In the genomic region with DNA sequence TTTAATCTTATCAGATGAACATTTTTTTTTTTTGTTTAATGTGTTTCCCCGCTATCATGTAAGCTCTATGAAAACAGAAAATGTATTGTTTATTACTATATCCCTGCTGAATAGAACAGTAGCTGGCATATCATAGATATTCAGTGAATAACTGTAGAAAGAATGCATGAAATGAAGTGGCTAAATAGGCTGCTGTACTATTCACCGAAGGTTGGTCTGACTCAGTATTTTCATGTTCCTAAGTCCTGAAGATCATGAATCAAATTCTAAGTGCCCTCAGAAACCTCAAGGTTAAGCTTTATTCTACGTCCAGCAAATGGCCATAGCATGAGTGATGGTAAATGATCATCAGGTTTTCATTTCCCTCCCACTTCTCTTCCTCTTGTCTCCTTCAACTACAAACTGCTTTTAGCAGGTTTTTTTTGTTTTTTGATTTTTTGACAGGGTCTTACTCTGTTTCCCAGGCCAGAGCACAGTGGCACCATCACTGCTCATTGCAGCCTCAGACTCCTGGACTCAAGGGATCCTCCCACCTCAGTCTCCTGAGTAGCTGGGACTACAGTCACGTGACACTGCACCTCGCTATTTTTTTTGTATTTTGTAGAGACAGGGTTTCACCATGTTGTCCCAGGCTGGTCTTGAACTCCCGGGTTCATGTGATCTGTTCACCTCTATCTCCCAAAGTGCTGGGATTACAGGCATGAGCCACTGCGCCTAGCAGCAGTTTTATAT, we compare ENCODE assay signal across 1 cellular context.
TF ChIP-seq lines count a peak whose summit lies in the region.

No MANE protein-coding gene starts in this region.

TF ChIP-seq in GM12878, 131 proteins besides CTCF, POLR2A, EP300 and RAD21 (continued from another document):
- TF ChIP-seq, protein P1, sequence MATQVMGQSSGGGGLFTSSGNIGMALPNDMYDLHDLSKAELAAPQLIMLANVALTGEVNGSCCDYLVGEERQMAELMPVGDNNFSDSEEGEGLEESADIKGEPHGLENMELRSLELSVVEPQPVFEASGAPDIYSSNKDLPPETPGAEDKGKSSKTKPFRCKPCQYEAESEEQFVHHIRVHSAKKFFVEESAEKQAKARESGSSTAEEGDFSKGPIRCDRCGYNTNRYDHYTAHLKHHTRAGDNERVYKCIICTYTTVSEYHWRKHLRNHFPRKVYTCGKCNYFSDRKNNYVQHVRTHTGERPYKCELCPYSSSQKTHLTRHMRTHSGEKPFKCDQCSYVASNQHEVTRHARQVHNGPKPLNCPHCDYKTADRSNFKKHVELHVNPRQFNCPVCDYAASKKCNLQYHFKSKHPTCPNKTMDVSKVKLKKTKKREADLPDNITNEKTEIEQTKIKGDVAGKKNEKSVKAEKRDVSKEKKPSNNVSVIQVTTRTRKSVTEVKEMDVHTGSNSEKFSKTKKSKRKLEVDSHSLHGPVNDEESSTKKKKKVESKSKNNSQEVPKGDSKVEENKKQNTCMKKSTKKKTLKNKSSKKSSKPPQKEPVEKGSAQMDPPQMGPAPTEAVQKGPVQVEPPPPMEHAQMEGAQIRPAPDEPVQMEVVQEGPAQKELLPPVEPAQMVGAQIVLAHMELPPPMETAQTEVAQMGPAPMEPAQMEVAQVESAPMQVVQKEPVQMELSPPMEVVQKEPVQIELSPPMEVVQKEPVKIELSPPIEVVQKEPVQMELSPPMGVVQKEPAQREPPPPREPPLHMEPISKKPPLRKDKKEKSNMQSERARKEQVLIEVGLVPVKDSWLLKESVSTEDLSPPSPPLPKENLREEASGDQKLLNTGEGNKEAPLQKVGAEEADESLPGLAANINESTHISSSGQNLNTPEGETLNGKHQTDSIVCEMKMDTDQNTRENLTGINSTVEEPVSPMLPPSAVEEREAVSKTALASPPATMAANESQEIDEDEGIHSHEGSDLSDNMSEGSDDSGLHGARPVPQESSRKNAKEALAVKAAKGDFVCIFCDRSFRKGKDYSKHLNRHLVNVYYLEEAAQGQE (IDR thresholded peaks at IDR 0.05; ENCODE audit: low read depth, low read length), result no peak
- TF ChIP-seq, protein P2, sequence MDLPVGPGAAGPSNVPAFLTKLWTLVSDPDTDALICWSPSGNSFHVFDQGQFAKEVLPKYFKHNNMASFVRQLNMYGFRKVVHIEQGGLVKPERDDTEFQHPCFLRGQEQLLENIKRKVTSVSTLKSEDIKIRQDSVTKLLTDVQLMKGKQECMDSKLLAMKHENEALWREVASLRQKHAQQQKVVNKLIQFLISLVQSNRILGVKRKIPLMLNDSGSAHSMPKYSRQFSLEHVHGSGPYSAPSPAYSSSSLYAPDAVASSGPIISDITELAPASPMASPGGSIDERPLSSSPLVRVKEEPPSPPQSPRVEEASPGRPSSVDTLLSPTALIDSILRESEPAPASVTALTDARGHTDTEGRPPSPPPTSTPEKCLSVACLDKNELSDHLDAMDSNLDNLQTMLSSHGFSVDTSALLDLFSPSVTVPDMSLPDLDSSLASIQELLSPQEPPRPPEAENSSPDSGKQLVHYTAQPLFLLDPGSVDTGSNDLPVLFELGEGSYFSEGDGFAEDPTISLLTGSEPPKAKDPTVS (IDR thresholded peaks at IDR 0.05; ENCODE audit: low read depth, low read length), result no peak
TF ChIP-seq in GM12878: peak in this region for 1.
